In genomic region chr12:103012884-103013283, GRCh38 we compare ENCODE assay signal across 2 cellular contexts.
TF ChIP-seq lines count a peak whose summit lies in the region.

No MANE protein-coding gene starts in this region.

TF ChIP-seq in SK-N-SH, 30 proteins besides CTCF, POLR2A, EP300 and RAD21 (continued from another document):
- TF ChIP-seq, protein P1, sequence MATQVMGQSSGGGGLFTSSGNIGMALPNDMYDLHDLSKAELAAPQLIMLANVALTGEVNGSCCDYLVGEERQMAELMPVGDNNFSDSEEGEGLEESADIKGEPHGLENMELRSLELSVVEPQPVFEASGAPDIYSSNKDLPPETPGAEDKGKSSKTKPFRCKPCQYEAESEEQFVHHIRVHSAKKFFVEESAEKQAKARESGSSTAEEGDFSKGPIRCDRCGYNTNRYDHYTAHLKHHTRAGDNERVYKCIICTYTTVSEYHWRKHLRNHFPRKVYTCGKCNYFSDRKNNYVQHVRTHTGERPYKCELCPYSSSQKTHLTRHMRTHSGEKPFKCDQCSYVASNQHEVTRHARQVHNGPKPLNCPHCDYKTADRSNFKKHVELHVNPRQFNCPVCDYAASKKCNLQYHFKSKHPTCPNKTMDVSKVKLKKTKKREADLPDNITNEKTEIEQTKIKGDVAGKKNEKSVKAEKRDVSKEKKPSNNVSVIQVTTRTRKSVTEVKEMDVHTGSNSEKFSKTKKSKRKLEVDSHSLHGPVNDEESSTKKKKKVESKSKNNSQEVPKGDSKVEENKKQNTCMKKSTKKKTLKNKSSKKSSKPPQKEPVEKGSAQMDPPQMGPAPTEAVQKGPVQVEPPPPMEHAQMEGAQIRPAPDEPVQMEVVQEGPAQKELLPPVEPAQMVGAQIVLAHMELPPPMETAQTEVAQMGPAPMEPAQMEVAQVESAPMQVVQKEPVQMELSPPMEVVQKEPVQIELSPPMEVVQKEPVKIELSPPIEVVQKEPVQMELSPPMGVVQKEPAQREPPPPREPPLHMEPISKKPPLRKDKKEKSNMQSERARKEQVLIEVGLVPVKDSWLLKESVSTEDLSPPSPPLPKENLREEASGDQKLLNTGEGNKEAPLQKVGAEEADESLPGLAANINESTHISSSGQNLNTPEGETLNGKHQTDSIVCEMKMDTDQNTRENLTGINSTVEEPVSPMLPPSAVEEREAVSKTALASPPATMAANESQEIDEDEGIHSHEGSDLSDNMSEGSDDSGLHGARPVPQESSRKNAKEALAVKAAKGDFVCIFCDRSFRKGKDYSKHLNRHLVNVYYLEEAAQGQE (IDR thresholded peaks at IDR 0.05; ENCODE audit: low read depth, low read length): no peak
- no peak for TF ChIP-seq ELF1 (IDR thresholded peaks at IDR 0.05)
- no peak for TF ChIP-seq GABPA (IDR thresholded peaks at IDR 0.05; ENCODE audit: low read depth)

TF ChIP-seq in SK-N-SH treated with all-trans-retinoic acid at 6 μM for 48 hours, 23 proteins besides CTCF, POLR2A, EP300 and RAD21 (continued from another document):
- TF ChIP-seq CSRNP3 (CRISPR knock-in tag; IDR thresholded peaks at IDR 0.05) (no peak), ZNF8 (CRISPR knock-in tag; IDR thresholded peaks at IDR 0.05) (no peak), SNAI2 (CRISPR knock-in tag; IDR thresholded peaks at IDR 0.05) (no peak), TCF4 (CRISPR knock-in tag; IDR thresholded peaks at IDR 0.05; ENCODE audit: borderline replicate concordance) (no peak), TOX (CRISPR knock-in tag; IDR thresholded peaks at IDR 0.05; ENCODE audit: borderline replicate concordance) (no peak), CREB5 (CRISPR knock-in tag; IDR thresholded peaks at IDR 0.05; ENCODE audit: low read depth) (no peak)
- TF ChIP-seq, protein P2, sequence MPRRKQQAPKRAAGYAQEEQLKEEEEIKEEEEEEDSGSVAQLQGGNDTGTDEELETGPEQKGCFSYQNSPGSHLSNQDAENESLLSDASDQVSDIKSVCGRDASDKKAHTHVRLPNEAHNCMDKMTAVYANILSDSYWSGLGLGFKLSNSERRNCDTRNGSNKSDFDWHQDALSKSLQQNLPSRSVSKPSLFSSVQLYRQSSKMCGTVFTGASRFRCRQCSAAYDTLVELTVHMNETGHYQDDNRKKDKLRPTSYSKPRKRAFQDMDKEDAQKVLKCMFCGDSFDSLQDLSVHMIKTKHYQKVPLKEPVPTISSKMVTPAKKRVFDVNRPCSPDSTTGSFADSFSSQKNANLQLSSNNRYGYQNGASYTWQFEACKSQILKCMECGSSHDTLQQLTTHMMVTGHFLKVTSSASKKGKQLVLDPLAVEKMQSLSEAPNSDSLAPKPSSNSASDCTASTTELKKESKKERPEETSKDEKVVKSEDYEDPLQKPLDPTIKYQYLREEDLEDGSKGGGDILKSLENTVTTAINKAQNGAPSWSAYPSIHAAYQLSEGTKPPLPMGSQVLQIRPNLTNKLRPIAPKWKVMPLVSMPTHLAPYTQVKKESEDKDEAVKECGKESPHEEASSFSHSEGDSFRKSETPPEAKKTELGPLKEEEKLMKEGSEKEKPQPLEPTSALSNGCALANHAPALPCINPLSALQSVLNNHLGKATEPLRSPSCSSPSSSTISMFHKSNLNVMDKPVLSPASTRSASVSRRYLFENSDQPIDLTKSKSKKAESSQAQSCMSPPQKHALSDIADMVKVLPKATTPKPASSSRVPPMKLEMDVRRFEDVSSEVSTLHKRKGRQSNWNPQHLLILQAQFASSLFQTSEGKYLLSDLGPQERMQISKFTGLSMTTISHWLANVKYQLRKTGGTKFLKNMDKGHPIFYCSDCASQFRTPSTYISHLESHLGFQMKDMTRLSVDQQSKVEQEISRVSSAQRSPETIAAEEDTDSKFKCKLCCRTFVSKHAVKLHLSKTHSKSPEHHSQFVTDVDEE (CRISPR knock-in tag; IDR thresholded peaks at IDR 0.05): no peak
TF ChIP-seq in SK-N-SH treated with all-trans-retinoic acid at 6 μM for 48 hours: peak in this region for 0.
